8 cellular contexts compared by ENCODE assay signal in the genomic region with DNA sequence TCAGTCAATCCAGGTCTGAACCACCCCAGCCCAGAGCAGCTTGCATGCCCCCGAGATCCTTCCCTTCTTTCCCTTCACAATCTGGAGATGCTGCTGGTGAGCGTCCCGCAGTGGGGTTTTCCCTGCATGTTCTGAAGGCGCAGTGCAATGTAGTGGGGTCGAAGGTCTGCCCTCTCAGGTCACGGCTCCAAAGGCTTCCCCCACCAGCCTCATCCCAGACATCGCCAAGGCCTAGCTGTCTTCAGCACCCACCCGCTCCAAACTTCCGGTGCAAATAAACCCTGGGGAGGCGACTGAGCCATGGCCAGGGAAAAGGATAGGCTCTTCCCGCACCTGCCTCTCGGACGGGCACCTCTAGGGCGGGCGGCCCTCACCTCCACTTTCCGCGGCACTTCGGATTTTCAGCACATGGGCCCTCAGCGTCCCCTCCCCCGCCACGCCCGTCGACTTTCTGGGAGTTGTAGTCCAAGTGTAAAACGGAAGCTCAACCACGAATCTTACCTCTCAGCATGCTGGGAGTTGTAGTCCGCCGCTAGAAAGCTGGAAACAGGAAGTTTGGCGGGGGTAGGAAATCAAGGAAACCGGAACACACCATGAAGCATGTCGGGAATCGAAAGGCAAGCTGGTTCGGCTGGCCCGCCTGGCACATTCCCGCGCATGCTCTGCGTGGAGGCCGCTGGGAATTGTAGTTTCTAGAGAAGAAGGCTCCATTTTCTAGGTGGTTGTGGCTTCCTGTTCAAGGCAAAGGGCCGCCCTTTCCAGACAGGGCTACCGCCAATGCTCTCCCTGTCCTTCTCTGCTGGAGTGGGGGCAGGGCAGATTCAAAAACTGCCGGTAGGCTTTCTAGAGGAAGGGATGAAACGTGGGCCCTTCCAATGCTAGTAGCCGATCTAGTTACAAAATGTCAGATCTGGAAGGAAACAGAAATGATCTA. TPM values are rescaled to one million over a fixed set of nuclear protein-coding genes. Genes with fewer than 3 reads are reported as not detected.
DNase-seq lines count a peak whose midpoint lies in the region; ATAC-seq and TF ChIP-seq lines count a peak whose summit lies in the region.

A gene (minus strand): TSS at position 410 of the 934 bp plus-strand sequence. CDS start 2,384 bp downstream, outside the sequence.

- peaks cover 16% of the 10 kb centered on the region for H3K36me3 Mint-ChIP-seq in osteocyte (ENCODE audit: unreplicated experiment)

- no peaks in the 10 kb centered on the region for H3K9me3 ChIP-seq in thymus (ENCODE audit: control insufficient read depth)

- H3K27ac Mint-ChIP-seq in osteocyte (ENCODE audit: unreplicated experiment): peak within 1 kb of the TSS; percentile 96

- peaks cover 29% of the 10 kb centered on the region for H3K4me1 Mint-ChIP-seq in osteocyte (ENCODE audit: unreplicated experiment)

- peak within 1 kb of the TSS; percentile 98 for H3K4me3 Mint-ChIP-seq in osteocyte (ENCODE audit: unreplicated experiment)

- no peaks in the 10 kb centered on the region for H3K9me3 Mint-ChIP-seq in osteocyte (ENCODE audit: unreplicated experiment)

- peak within 1 kb of the TSS; percentile 88 for H3K4me3 ChIP-seq in GM12864 (ENCODE audit: low read depth, low read length)
- H3K4me3 ChIP-seq in thymus (ENCODE audit: low read length): peak within 1 kb of the TSS; percentile 57

- TF ChIP-seq CTCF in GM12864 (IDR thresholded peaks at IDR 0.05; ENCODE audit: low read depth, low read length, missing control alignments) (no peak), osteocyte (IDR thresholded peaks at IDR 0.05) (no peak)

- intact Hi-C loops in head of caudate nucleus (cut with DNase I): loop anchor here (1.0 kb wide), 1 partner anchor 26 kb away; a partner anchor contains a TSS

- 1% methylated on average over 42 of the region's 42 CpGs for WGBS in thymus

- peak within 1 kb of the TSS; percentile 86 for H3K27ac ChIP-seq in thymus (ENCODE audit: low read depth)

- peaks cover 2% of the 10 kb centered on the region for H3K4me1 ChIP-seq in thymus (ENCODE audit: control insufficient read depth, insufficient read depth, low read length)

- no peaks in the 10 kb centered on the region for H3K27me3 ChIP-seq in thymus (ENCODE audit: control insufficient read depth, insufficient read depth)

- peaks cover 45% of the 10 kb centered on the region for H3K36me3 ChIP-seq in thymus (ENCODE audit: control insufficient read depth, insufficient read depth)

- peak; percentile 99 for DNase-seq in GM12864 (ENCODE audit: low read depth)
- DNase-seq in NCI-H1417 (lab: John Stamatoyannopoulos, UW): peak; percentile 97 to 100 (median 100)
- DNase-seq in SW 1271 (lab: John Stamatoyannopoulos, UW): peak; percentile 86 to 97
- DNase-seq in activated naive CD8-positive, alpha-beta T cell treated with anti-CD3 and anti-CD28 coated beads, Interleukin-2, amount 50 U/mL, for 16 hours (ENCODE audit: low read depth, low spot score): peak; percentile 96
- DNase-seq in head of caudate nucleus: peak; percentile 95 to 100 (median 99)
- peak; percentile 98 for DNase-seq in osteocyte (ENCODE audit: extremely low spot score, unreplicated experiment)

- no peaks in the 10 kb centered on the region for H3K27me3 Mint-ChIP-seq in osteocyte (ENCODE audit: unreplicated experiment)

- peak; percentile 90 for ATAC-seq in HG02759 (IDR thresholded peaks at IDR 0.05; ENCODE audit: unreplicated experiment)

RNA-seq across cellular contexts. Expression of the gene that starts here (rescaled TPM):
- 52.6 and 55.8 TPM in 2 replicates for total RNA-seq in osteocyte
- polyA plus RNA-seq in thymus: 59.0 TPM

Comparison
In these comparisons a context has a peak if more than half of its experiments do, and no peak if none do; other contexts are left out.
1. Peak in every context shown above with its lines: DNase-seq, ATAC-seq, H3K4me3 ChIP-seq and H3K27ac ChIP-seq.